Comparison of ENCODE assay signal across 24 cellular contexts in the genomic region with DNA sequence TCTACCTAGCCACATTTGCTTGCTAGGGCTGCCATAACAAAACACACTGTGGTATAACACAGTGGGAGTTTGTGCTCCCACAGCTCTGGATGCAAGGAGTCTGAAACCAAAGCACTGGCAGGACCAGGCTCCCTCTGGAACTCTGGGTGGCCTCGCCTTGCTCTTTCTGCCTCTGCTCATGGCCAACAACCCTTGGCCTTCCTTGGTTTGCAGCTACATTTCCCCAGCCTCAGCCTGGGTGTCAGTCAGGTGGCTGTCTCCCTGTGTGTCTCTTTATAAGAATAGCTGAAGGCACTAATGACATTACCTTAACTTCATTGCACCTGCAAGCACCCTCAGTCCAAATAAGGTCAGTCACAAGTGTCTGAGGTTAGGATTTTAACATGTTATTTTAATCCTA.
"Had no signal": no experiment of that assay in that cellular context is flagged by ENCODE, and none has a peak within 500 bp of the region (broad histone marks: within the 10 kb centered on the region; RNA-seq: fewer than 3 reads in every experiment).

No MANE protein-coding gene starts in this region.

- H3K27ac ChIP-seq: colonic mucosa, coronary artery, dorsolateral prefrontal cortex, epithelial cell of prostate, esophagus squamous epithelium, foreskin keratinocyte, gastrocnemius medialis, gastroesophageal sphincter, heart left ventricle, heart right ventricle had no signal

- H3K4me1 ChIP-seq: colonic mucosa, esophagus squamous epithelium, foreskin keratinocyte, gastrocnemius medialis, gastroesophageal sphincter, heart left ventricle, heart right ventricle had no signal

- H3K27ac Mint-ChIP-seq: dendritic cell treated with granulocyte-macrophage colony-stimulating factor and Interleukin-4, amounts not matched to agents 40 ng/mL and 50 ng/mL, for 4 days; effector memory CD8-positive, alpha-beta T cell; endodermal cell had no signal

- H3K4me3 ChIP-seq: colonic mucosa, coronary artery, dorsolateral prefrontal cortex, esophagus squamous epithelium, gastrocnemius medialis, gastroesophageal sphincter, heart left ventricle, heart right ventricle had no signal

- H3K4me1 Mint-ChIP-seq: endodermal cell had no signal

- H3K27me3 Mint-ChIP-seq: dendritic cell treated with granulocyte-macrophage colony-stimulating factor and Interleukin-4, amounts not matched to agents 40 ng/mL and 50 ng/mL, for 4 days; effector memory CD8-positive, alpha-beta T cell had no signal

- H3K27me3 ChIP-seq: colonic mucosa, esophagus squamous epithelium, foreskin keratinocyte, gastrocnemius medialis, gastroesophageal sphincter had no signal

- ATAC-seq: effector memory CD8-positive, alpha-beta T cell; esophagus mucosa; foreskin keratinocyte; gastrocnemius medialis; gastroesophageal sphincter; heart left ventricle; heart right ventricle had no signal

- H3K9me3 Mint-ChIP-seq: endodermal cell had no signal

- H3K9me3 ChIP-seq: colonic mucosa, esophagus squamous epithelium, gastrocnemius medialis, gastroesophageal sphincter, heart left ventricle had no signal

- H3K36me3 ChIP-seq: colonic mucosa, esophagus squamous epithelium, gastrocnemius medialis, gastroesophageal sphincter, heart left ventricle, heart right ventricle had no signal

- H3K4me3 Mint-ChIP-seq: dendritic cell treated with granulocyte-macrophage colony-stimulating factor and Interleukin-4, amounts not matched to agents 40 ng/mL and 50 ng/mL, for 4 days; effector memory CD8-positive, alpha-beta T cell; endodermal cell had no signal

- DNase-seq: colonic mucosa; cortex of kidney; dermis blood vessel endothelial cell; dorsolateral prefrontal cortex; effector CD4-positive, alpha-beta T cell; effector CD8-positive, alpha-beta T cell; effector memory CD4-positive, alpha-beta T cell; effector memory CD8-positive, alpha-beta T cell; endodermal cell; erythroblast; esophagus squamous epithelium; foreskin fibroblast; foreskin keratinocyte; foreskin melanocyte; gastrocnemius medialis; glutamatergic neuron; head of caudate nucleus; heart left ventricle; heart right ventricle had no signal
